In the genomic region with DNA sequence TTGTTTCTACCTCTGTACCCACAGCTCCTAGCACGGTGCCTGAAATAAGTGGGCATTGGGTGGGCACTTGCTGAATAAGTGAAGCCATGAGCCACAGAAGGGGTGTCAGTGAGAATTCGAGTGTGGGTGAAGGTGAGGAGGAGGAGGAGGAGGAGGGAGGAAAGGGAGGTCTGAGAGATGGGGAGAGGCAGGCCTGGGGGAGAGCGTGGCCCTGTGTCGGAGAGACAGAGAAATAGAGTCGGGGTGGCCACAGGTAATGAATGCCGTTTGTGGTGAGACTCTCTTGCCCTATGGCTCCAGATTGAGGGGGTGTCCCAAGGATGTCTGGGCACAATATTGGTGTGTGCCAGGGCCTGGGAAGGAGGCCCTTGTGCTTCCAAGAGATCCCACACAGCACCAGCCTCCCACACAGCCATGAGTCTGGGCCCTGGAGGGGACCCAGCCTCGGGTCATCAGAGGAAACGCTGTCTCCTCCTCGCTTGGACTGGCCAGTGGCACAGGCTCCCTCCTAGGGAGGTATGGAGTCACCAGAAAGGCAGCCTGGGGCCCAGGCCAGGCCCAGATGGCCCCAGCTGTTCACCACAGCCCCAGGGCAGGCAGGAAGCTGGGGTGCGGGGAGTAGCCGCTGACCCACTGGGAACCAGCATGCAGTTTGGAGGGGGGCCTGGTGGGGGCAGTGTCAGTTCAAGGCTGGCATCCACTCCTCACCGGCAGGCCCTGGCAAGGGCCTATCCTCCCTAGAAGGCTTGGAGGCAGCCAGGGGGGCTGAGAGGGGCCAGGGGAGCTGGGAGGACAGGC, we compare ENCODE assay signal across 8 cellular contexts. TPM values are rescaled to one million over a fixed set of nuclear protein-coding genes. Genes with fewer than 3 reads are reported as not detected.
A peak's percentile ranks its signal among the peaks of the same experiment; 100 is the strongest.
DNase-seq lines count a peak whose midpoint lies in the region; ATAC-seq and TF ChIP-seq lines count a peak whose summit lies in the region.

No MANE protein-coding gene starts in this region.

- no peak overlapping the region for H3K27ac ChIP-seq in colonic mucosa

- H3K4me3 Mint-ChIP-seq in nephron progenitor cell, result no peak overlapping the region

- no peak overlapping the region for H3K4me3 ChIP-seq in colonic mucosa

- no peaks in the 10 kb centered on the region for H3K4me1 ChIP-seq in colonic mucosa

- ATAC-seq in GM19324 (IDR thresholded peaks at IDR 0.05; ENCODE audit: low FRiP score, unreplicated experiment) (no peak), GM19467 (IDR thresholded peaks at IDR 0.05; ENCODE audit: unreplicated experiment) (no peak)

- TF ChIP-seq CTCF in colonic mucosa (IDR thresholded peaks at IDR 0.05) (peak; percentile 29), nephron progenitor cell (IDR thresholded peaks at IDR 0.05) (peak; percentile 49)

- H3K27ac Mint-ChIP-seq in nephron progenitor cell, result no peak overlapping the region

- H3K4me1 Mint-ChIP-seq in nephron progenitor cell, result peaks cover 60% of the 10 kb centered on the region

- no peaks in the 10 kb centered on the region for H3K9me3 ChIP-seq in colonic mucosa

- no peak overlapping the region for H3K9ac ChIP-seq in colonic mucosa (ENCODE audit: low read depth in 2 of 2, low read length in 2 of 2)

- H3K27me3 Mint-ChIP-seq in nephron progenitor cell (ENCODE audit: low read depth, poor library complexity), result peaks cover 16% of the 10 kb centered on the region

- intact Hi-C loops in colonic mucosa (cut with DNase I), result no loop called here

- no peaks in the 10 kb centered on the region for H3K27me3 ChIP-seq in colonic mucosa

- peak; percentile 11 for DNase-seq in NCI-H2107 (lab: John Stamatoyannopoulos, UW)
- no peak for DNase-seq in NCI-H2107 treated with DMSO at 0.1 percent for 48 hours (lab: John Stamatoyannopoulos, UW; ENCODE audit: unreplicated experiment)
- peak; percentile 17 for DNase-seq in NCI-H82 treated with DMSO at 0.1 percent for 48 hours (lab: John Stamatoyannopoulos, UW; ENCODE audit: unreplicated experiment)
- peak; percentile 53 for DNase-seq in colonic mucosa
- DNase-seq in nephron progenitor cell, result peak; percentile 69
- DNase-seq in HCEC 1CT, result no peak

- no peaks in the 10 kb centered on the region for H3K36me3 Mint-ChIP-seq in nephron progenitor cell (ENCODE audit: low read depth)

- no peaks in the 10 kb centered on the region for H3K36me3 ChIP-seq in colonic mucosa

- H3K9me3 Mint-ChIP-seq in nephron progenitor cell, result no peaks in the 10 kb centered on the region

RNA-seq across cellular contexts. Expression of gene SDK2, which starts 49.0 kb away (rescaled TPM):
- 1 to 10 TPM in 1 of 2 donors, under 1 TPM in 1; 0.94 to 1.2 TPM for total RNA-seq in colonic mucosa

Comparison
In these comparisons a context has a peak if more than half of its experiments do, and no peak if none do; other contexts are left out.
1. DNase-seq: peak in NCI-H2107 (single experiment), NCI-H82 treated with DMSO at 0.1 percent for 48 hours (single experiment), colonic mucosa (single experiment) and nephron progenitor cell (single experiment); none in NCI-H2107 treated with DMSO at 0.1 percent for 48 hours (single experiment) and HCEC 1CT (single experiment).